In the genomic region with DNA sequence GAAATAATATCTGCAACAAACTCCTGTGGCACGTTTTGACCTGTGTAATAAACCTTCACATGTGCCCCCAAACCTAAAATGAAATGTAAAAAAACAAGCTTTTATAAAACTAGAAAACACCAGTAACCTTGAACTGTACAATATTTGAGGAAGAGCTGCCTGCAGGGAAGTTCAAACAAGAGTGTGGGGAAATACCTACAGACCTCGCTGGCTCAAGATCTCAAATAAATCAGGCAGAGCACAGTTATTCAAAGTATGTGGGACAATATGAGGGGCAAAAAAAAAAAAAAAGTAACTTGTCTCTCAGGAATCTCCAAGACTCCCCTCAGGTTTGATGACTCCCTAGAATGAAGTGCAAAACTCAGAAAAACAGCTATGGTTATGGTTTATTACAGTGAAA, we compare ENCODE assay signal across 9 cellular contexts.
"Had no signal": no experiment of that assay in that cellular context is flagged by ENCODE, and none has a peak within 500 bp of the region (broad histone marks: within the 10 kb centered on the region; RNA-seq: fewer than 3 reads in every experiment).

No MANE protein-coding gene starts in this region.

- H3K4me1 ChIP-seq: HAP-1 had no signal

- H3K27ac ChIP-seq: GM23248, HL-60 had no signal

- DNase-seq: GM23248, GOT3, H7, HFFc6, IMR-90 had no signal

- H3K9me3 ChIP-seq: HAP-1 had no signal

- H3K4me3 Mint-ChIP-seq: HFFc6 had no signal

- H3K9me3 Mint-ChIP-seq: HFFc6 had no signal

- H3K9ac ChIP-seq: GM23248 had no signal

- H3K4me3 ChIP-seq: GM23248, HAP-1, K562 had no signal

- ATAC-seq: HCT116, K562 had no signal

- H3K36me3 ChIP-seq: HAP-1 had no signal

- H3K27ac Mint-ChIP-seq: HFFc6 had no signal
